8 cellular contexts compared by ENCODE assay signal in genomic region chr1:1058088-1058905, GRCh38. TPM values are rescaled to one million over a fixed set of nuclear protein-coding genes. Genes with fewer than 3 reads are reported as not detected.
DNase-seq lines count a peak whose midpoint lies in the region; ATAC-seq and TF ChIP-seq lines count a peak whose summit lies in the region.
"Had no signal": no experiment of that assay in that cellular context is flagged by ENCODE, and none has a peak within 500 bp of the region (broad histone marks: within the 10 kb centered on the region; RNA-seq: fewer than 3 reads in every experiment).

No MANE protein-coding gene starts in this region.

- 43% methylated on average over 24 of the region's 24 CpGs for WGBS in HUES64
- WGBS in tibial nerve, 2 donors, result 8 to 16% methylated on average over 24 of the region's 24 CpGs

- peak overlapping the region; percentile 36 for H3K27ac Mint-ChIP-seq in activated naive CD8-positive, alpha-beta T cell treated with anti-CD3 and anti-CD28 coated beads for 36 hours

- no peak for TF ChIP-seq POLR2A in tibial nerve (IDR thresholded peaks at IDR 0.05)

- H3K9me3 ChIP-seq in HUES64 (ENCODE audit: insufficient read depth, low read depth, low read length) (no peaks in the 10 kb centered on the region), osteoblast (ENCODE audit: low read depth, low read length) (no peaks in the 10 kb centered on the region), tibial nerve (no peaks in the 10 kb centered on the region)
- H3K9me3 ChIP-seq: heart right ventricle had no signal

- peak overlapping the region; percentile 77 for H3K4me3 Mint-ChIP-seq in activated naive CD8-positive, alpha-beta T cell treated with anti-CD3 and anti-CD28 coated beads for 36 hours

- H3K27ac ChIP-seq in HUES64 (ENCODE audit: low read depth, low read length) (no peak overlapping the region), osteoblast (ENCODE audit: low read depth, low read length) (no peak overlapping the region), tibial nerve (peak overlapping the region in 1 of 4 donors; percentile 10)
- H3K27ac ChIP-seq: heart right ventricle had no signal

- H4K20me1 ChIP-seq in osteoblast (ENCODE audit: insufficient read depth, low read length), result no peaks in the 10 kb centered on the region

- no peak overlapping the region; the same call in 1 of the 2 replicates for H3K9ac ChIP-seq in HUES64 (ENCODE audit: low read depth, low read length)

- no peak overlapping the region for H3K4me2 ChIP-seq in osteoblast (ENCODE audit: insufficient read depth, low read length)

- TF ChIP-seq CTCF in osteoblast (IDR thresholded peaks at IDR 0.05; ENCODE audit: extremely low read depth, low read depth, low read length), result no peak
- TF ChIP-seq CTCF in tibial nerve (IDR thresholded peaks at IDR 0.05), result no peak

- H3K4me3 ChIP-seq in HUES64 (ENCODE audit: low read length) (peak overlapping the region; percentile 68), osteoblast (ENCODE audit: insufficient read depth, low read length) (no peak overlapping the region), tibial nerve (peak overlapping the region in 2 of 4 donors; percentile 46 to 55)

- H3K36me3 Mint-ChIP-seq in activated naive CD8-positive, alpha-beta T cell treated with anti-CD3 and anti-CD28 coated beads for 36 hours, result peaks cover 19% of the 10 kb centered on the region

- H3K27me3 ChIP-seq in HUES64 (ENCODE audit: insufficient read depth, low read length) (peaks cover 54% of the 10 kb centered on the region), osteoblast (ENCODE audit: insufficient read depth, low read length) (peaks cover 41% of the 10 kb centered on the region), tibial nerve (peaks cover 0 to 67% of the 10 kb centered on the region in 2 donors)

- H2AFZ ChIP-seq in osteoblast (ENCODE audit: low read length), result no peak overlapping the region

- H3K79me2 ChIP-seq in osteoblast (ENCODE audit: insufficient read depth, low read length), result no peaks in the 10 kb centered on the region

- H3K4me1 ChIP-seq in HUES64 (ENCODE audit: insufficient read depth, low read length) (no peaks in the 10 kb centered on the region), osteoblast (ENCODE audit: insufficient read depth, low read length) (no peaks in the 10 kb centered on the region), tibial nerve (peaks cover 0 to 48% (median 11%) of the 10 kb centered on the region in 4 donors)

- H3K9me3 Mint-ChIP-seq in activated naive CD8-positive, alpha-beta T cell treated with anti-CD3 and anti-CD28 coated beads for 36 hours, result no peaks in the 10 kb centered on the region

- peaks cover 26% of the 10 kb centered on the region for H3K27me3 Mint-ChIP-seq in activated naive CD8-positive, alpha-beta T cell treated with anti-CD3 and anti-CD28 coated beads for 36 hours

- H3K36me3 ChIP-seq in HUES64 (ENCODE audit: insufficient read depth, low read length) (peaks cover 18% of the 10 kb centered on the region), osteoblast (ENCODE audit: insufficient read depth, low read length) (no peaks in the 10 kb centered on the region), tibial nerve (peaks cover 0 to 26% (median 0%) of the 10 kb centered on the region in 3 donors)

- H3K4me1 Mint-ChIP-seq in activated naive CD8-positive, alpha-beta T cell treated with anti-CD3 and anti-CD28 coated beads for 36 hours, result peaks cover 32% of the 10 kb centered on the region

- no peak for DNase-seq in activated naive CD8-positive, alpha-beta T cell treated with anti-CD3 and anti-CD28 coated beads for 36 hours
- DNase-seq in osteoblast (ENCODE audit: insufficient read length, low spot score, missing footprints) (peak; percentile 92), tibial nerve (ENCODE audit: low spot score in 2 of 2) (no peak), NCI-H2171 (lab: John Stamatoyannopoulos, UW) (no peak)
- DNase-seq: heart right ventricle, Kasumi-1 had no signal

- TF ChIP-seq EP300 in tibial nerve (IDR thresholded peaks at IDR 0.05), result no peak

- no peak for ATAC-seq in HG03196 (IDR thresholded peaks at IDR 0.05; ENCODE audit: unreplicated experiment)

RNA-seq across cellular contexts. Expression of gene RNF223, which starts 15.8 kb away (rescaled TPM):
- not detected for polyA plus RNA-seq in HUES64 (2013, experiment 1 of 2)
- polyA plus RNA-seq in HUES64 (2013, experiment 2 of 2), result not detected
- not detected for total RNA-seq in activated naive CD8-positive, alpha-beta T cell treated with anti-CD3 and anti-CD28 coated beads for 36 hours
- total RNA-seq in osteoblast, result not detected in 2 replicates
- not detected for total RNA-seq in tibial nerve
- total RNA-seq: heart right ventricle had no signal
- polyA plus RNA-seq: heart right ventricle had no signal

RNA-seq across cellular contexts. Expression of gene AGRN, which starts 38.4 kb away (rescaled TPM):
- 58.7 TPM for polyA plus RNA-seq in HUES64 (2013, experiment 1 of 2)
- polyA plus RNA-seq in HUES64 (2013, experiment 2 of 2), result 72.3 TPM
- 10 to 100 TPM; 30.4 to 30.5 TPM for total RNA-seq in activated naive CD8-positive, alpha-beta T cell treated with anti-CD3 and anti-CD28 coated beads for 36 hours
- total RNA-seq in osteoblast (14.7 and 30.0 TPM in 2 replicates), tibial nerve (10 to 100 TPM; 10.9 to 35.7 (median 20.6) TPM)

RNA-seq across cellular contexts. Expression of gene ISG15, which starts 45.0 kb away (rescaled TPM):
- polyA plus RNA-seq in HUES64 (2013, experiment 1 of 2), result 24.5 TPM
- 29.7 TPM for polyA plus RNA-seq in HUES64 (2013, experiment 2 of 2)
- total RNA-seq in activated naive CD8-positive, alpha-beta T cell treated with anti-CD3 and anti-CD28 coated beads for 36 hours, result 10 to 100 TPM; 71.7 to 78.4 TPM
- total RNA-seq in osteoblast (55.4 and 90.5 TPM in 2 replicates), tibial nerve (10 to 100 TPM; 29.1 to 65.4 (median 48.7) TPM)

RNA-seq across cellular contexts. Expression of gene C1orf159, which starts 57.6 kb away (rescaled TPM):
- 9.8 TPM for polyA plus RNA-seq in HUES64 (2013, experiment 1 of 2)
- polyA plus RNA-seq in HUES64 (2013, experiment 2 of 2), result 13.0 TPM
- total RNA-seq in activated naive CD8-positive, alpha-beta T cell treated with anti-CD3 and anti-CD28 coated beads for 36 hours, result 10 to 100 TPM; 18.9 to 19.0 TPM
- total RNA-seq in osteoblast (5.4 and 8.5 TPM in 2 replicates), tibial nerve (10 to 100 TPM; 18.4 to 29.4 (median 23.1) TPM)

RNA-seq across cellular contexts. Expression of gene HES4, which starts 58.4 kb away (rescaled TPM):
- 3.7 TPM for polyA plus RNA-seq in HUES64 (2013, experiment 1 of 2)
- polyA plus RNA-seq in HUES64 (2013, experiment 2 of 2), result 4.8 TPM
- 1 to 10 TPM in 1 of 2 experiments, under 1 TPM in 1; 0.93 to 1.1 TPM for total RNA-seq in activated naive CD8-positive, alpha-beta T cell treated with anti-CD3 and anti-CD28 coated beads for 36 hours
- total RNA-seq in osteoblast (0.29 and 0.72 TPM in 2 replicates), tibial nerve (10 to 100 TPM; 26.9 to 70.8 (median 58.7) TPM)
